2 cellular contexts compared by ENCODE assay signal in genomic region chr1:85604598-85604997, GRCh38.
TF ChIP-seq lines count a peak whose summit lies in the region.

No MANE protein-coding gene starts in this region.

TF ChIP-seq in IMR-90, 13 proteins besides CTCF, POLR2A, EP300 and RAD21:
- TF ChIP-seq ELK1 (IDR thresholded peaks at IDR 0.05; ENCODE audit: borderline replicate concordance, low read depth, low read length), result no peak
- TF ChIP-seq BHLHE40 (IDR thresholded peaks at IDR 0.05; ENCODE audit: low read depth, low read length), result no peak
- no peak for TF ChIP-seq RCOR1 (IDR thresholded peaks at IDR 0.05; ENCODE audit: insufficient replicate concordance, low read length)
- TF ChIP-seq RFX5 (IDR thresholded peaks at IDR 0.05; ENCODE audit: low read depth, low read length), result no peak
- no peak for TF ChIP-seq CHD1 (IDR thresholded peaks at IDR 0.05; ENCODE audit: low read depth, low read length)
- TF ChIP-seq MAFK (IDR thresholded peaks at IDR 0.05; ENCODE audit: low read depth, low read length), result no peak
- TF ChIP-seq CEBPB (IDR thresholded peaks at IDR 0.05; ENCODE audit: low read depth, low read length), result no peak
- no peak for TF ChIP-seq MXI1 (IDR thresholded peaks at IDR 0.05; ENCODE audit: borderline replicate concordance, low read depth, low read length)
- no peak for TF ChIP-seq SMC3 (IDR thresholded peaks at IDR 0.05; ENCODE audit: low read depth, low read length)
- TF ChIP-seq MAZ (IDR thresholded peaks at IDR 0.05; ENCODE audit: borderline replicate concordance, low read depth, low read length), result no peak
- TF ChIP-seq FOS (IDR thresholded peaks at IDR 0.05; ENCODE audit: low read depth, low read length), result no peak
- TF ChIP-seq NFE2L2 (IDR thresholded peaks at IDR 0.05; ENCODE audit: low read depth, low read length), result no peak
- TF ChIP-seq USF2 (IDR thresholded peaks at IDR 0.05; ENCODE audit: low read depth, low read length), result no peak
TF ChIP-seq in IMR-90: peak in this region for 0.

TF ChIP-seq in K562, 482 proteins besides CTCF, POLR2A, EP300 and RAD21:
- TF ChIP-seq RBBP5 (IDR thresholded peaks at IDR 0.05; ENCODE audit: borderline replicate concordance, insufficient read depth, low read length, poor library complexity, severe bottlenecking) (no peak), NCOA1 (IDR thresholded peaks at IDR 0.05; ENCODE audit: low read depth) (no peak), TFE3 (CRISPR knock-in tag; IDR thresholded peaks at IDR 0.05) (peak; percentile 85)
